ENCODE assay signal across 18 cellular contexts in genomic region chr5:28165116-28165515, GRCh38.
DNase-seq lines count a peak whose midpoint lies in the region; ATAC-seq, FAIRE-seq and TF ChIP-seq lines count a peak whose summit lies in the region.
"Had no signal": no experiment of that assay in that cellular context is flagged by ENCODE, and none has a peak within 500 bp of the region (broad histone marks: within the 10 kb centered on the region; RNA-seq: fewer than 3 reads in every experiment).

No MANE protein-coding gene starts in this region.

- DNase-seq in MCF 10A (ENCODE audit: unreplicated experiment) = peak; percentile 36
- DNase-seq in mammary epithelial cell = no peak
- peak; percentile 28 for DNase-seq in epithelial cell of esophagus (ENCODE audit: low read depth)
- DNase-seq in left lung = no peak
- DNase-seq in urothelium cell line (ENCODE audit: low spot score) = peak; percentile 44
- DNase-seq in NCI-H510A treated with DMSO at 0.1 percent for 48 hours (lab: John Stamatoyannopoulos, UW) = no peak
- DNase-seq in mesenteric fat pad (ENCODE audit: low spot score) = no peak
- DNase-seq: activated CD8-positive, alpha-beta memory T cell treated with anti-CD3 and anti-CD28 coated beads for 24 hours; activated effector memory CD4-positive, alpha-beta T cell treated with anti-CD3 and anti-CD28 coated beads, Interleukin-2, amount 50 U/mL, for 16 hours; body of pancreas; DND-41; NCI-H1417; ovary had no signal

- H4K20me1 ChIP-seq in mammary epithelial cell (ENCODE audit: insufficient read depth, low read length) = no peaks in the 10 kb centered on the region

- no peak for FAIRE-seq in urothelium cell line (lab: Jason Lieb, UNC)
- FAIRE-seq: islet of Langerhans had no signal

- in situ Hi-C loops in mammary epithelial cell (cut with MboI; ENCODE audit: low sequenced_read_pairs in 2 of 2) = no loop called here

- no peak overlapping the region for H3K27ac ChIP-seq in mammary epithelial cell (ENCODE audit: insufficient read depth, low read depth, low read length)
- H3K27ac ChIP-seq in left lung = no peak overlapping the region
- H3K27ac ChIP-seq: 22Rv1, body of pancreas, C4-2B, ovary had no signal

- dilution Hi-C loops in mammary epithelial cell (cut with HindIII; ENCODE audit: low sequenced_read_pairs) = no loop called here

- no peaks in the 10 kb centered on the region for H3K27me3 Mint-ChIP-seq in MCF 10A (ENCODE audit: insufficient read depth, unreplicated experiment)

- TF ChIP-seq CTCF in MCF 10A (IDR thresholded peaks at IDR 0.05; ENCODE audit: unreplicated experiment) (no peak), mammary epithelial cell (conservative IDR thresholded peaks at IDR 0.05 in 1 of 2, IDR thresholded peaks at IDR 0.05 in 1 of 2; ENCODE audit: extremely low read depth in 1 of 2, insufficient read depth in 1 of 2, low read depth in 1 of 2, low read length in 2 of 2) (no peak), epithelial cell of esophagus (IDR thresholded peaks at IDR 0.05; ENCODE audit: insufficient read depth, low read depth, low read length, missing control alignments) (no peak), left lung (IDR thresholded peaks at IDR 0.05) (no peak)

- H3K27ac Mint-ChIP-seq in MCF 10A (ENCODE audit: low read depth, unreplicated experiment) = no peak overlapping the region

- no peak overlapping the region for H3K9ac ChIP-seq in mammary epithelial cell (ENCODE audit: insufficient read depth, low read length)

- CTCF ChIA-PET in MCF 10A (lab: Yijun Ruan, JAX) (interaction anchor here (0.5 kb wide), 1 partner anchor 749 kb away, joined by 3 read pairs; no protein-coding TSS in a partner anchor), mammary epithelial cell (lab: Charles Lee; ENCODE audit: low non-redundant PET) (no interaction called here)

- no peaks in the 10 kb centered on the region for H3K36me3 ChIP-seq in mammary epithelial cell (ENCODE audit: insufficient read depth, low read length)
- H3K36me3 ChIP-seq in left lung = no peaks in the 10 kb centered on the region
- H3K36me3 ChIP-seq: ovary had no signal

- H3K9me3 ChIP-seq in mammary epithelial cell (replicated peaks; ENCODE audit: insufficient read depth, low read length) (peaks cover 12% of the 10 kb centered on the region), left lung (peaks cover 0 to 2% of the 10 kb centered on the region in 2 donors)
- H3K9me3 ChIP-seq: body of pancreas, ovary had no signal

- H3K27me3 ChIP-seq in mammary epithelial cell (ENCODE audit: insufficient read depth, low read length) = no peaks in the 10 kb centered on the region
- no peaks in the 10 kb centered on the region for H3K27me3 ChIP-seq in left lung
- H3K27me3 ChIP-seq: body of pancreas, ovary had no signal

- intact Hi-C loops in MCF 10A (cut with micrococcal nuclease) (no loop called here), mammary epithelial cell (cut with micrococcal nuclease) (no loop called here), left lung (cut with DNase I) (no loop called here)

- H3K4me3 Mint-ChIP-seq in MCF 10A (ENCODE audit: unreplicated experiment) = no peak overlapping the region

- no peak overlapping the region for H2AFZ ChIP-seq in mammary epithelial cell (ENCODE audit: low read depth, low read length)

- BruUV-seq in MCF 10A (replicated peaks; lab: Mats Ljungman, UMichigan) = no TSS peak
- no TSS peak for BruUV-seq in mammary epithelial cell (replicated peaks; lab: Mats Ljungman, UMichigan)

- no peaks in the 10 kb centered on the region for H3K36me3 Mint-ChIP-seq in MCF 10A (ENCODE audit: insufficient read depth, unreplicated experiment)

- ATAC-seq in left lung (peak; percentile 61), GM18505 (IDR thresholded peaks at IDR 0.05; ENCODE audit: unreplicated experiment) (no peak)
- ATAC-seq: body of pancreas, HCT116 had no signal

- no peak for TF ChIP-seq POLR2A in GM18505 (IDR thresholded peaks at IDR 0.05; ENCODE audit: borderline replicate concordance, extremely low read depth, insufficient read depth, insufficient read length)

- no peak overlapping the region for H3K4me2 ChIP-seq in mammary epithelial cell (ENCODE audit: insufficient read depth, low read depth, low read length)

- H3K4me3 ChIP-seq in mammary epithelial cell (replicated peaks in 1 of 3; ENCODE audit: insufficient read depth in 1 of 3, low read depth in 2 of 3, low read length in 3 of 3) (no peak overlapping the region), epithelial cell of esophagus (ENCODE audit: low read length) (no peak overlapping the region), left lung (no peak overlapping the region)
- H3K4me3 ChIP-seq: body of pancreas, ovary had no signal

- H3K4me1 Mint-ChIP-seq in MCF 10A (ENCODE audit: insufficient read depth, unreplicated experiment) = peaks cover 7% of the 10 kb centered on the region

- POLR2A ChIA-PET in MCF 10A (lab: Yijun Ruan, JAX) = interaction anchor here (0.6 kb wide), 1 partner anchor 8 kb away, joined by 3 read pairs; no protein-coding TSS in a partner anchor

- WGBS in mammary epithelial cell (ENCODE audit: low coverage, missing lambda C conversion rate) = 1% methylated on average over 5 of the region's 5 CpGs

- H3K9me3 Mint-ChIP-seq in MCF 10A (ENCODE audit: unreplicated experiment) = no peaks in the 10 kb centered on the region

- no peaks in the 10 kb centered on the region for H3K79me2 ChIP-seq in mammary epithelial cell (ENCODE audit: insufficient read depth, low read length)

- no peaks in the 10 kb centered on the region for H3K4me1 ChIP-seq in mammary epithelial cell (ENCODE audit: insufficient read depth, low read length)
- no peaks in the 10 kb centered on the region for H3K4me1 ChIP-seq in left lung
- H3K4me1 ChIP-seq: body of pancreas had no signal

Comparison
In these comparisons a context has a peak if more than half of its experiments do, and no peak if none do; other contexts are left out.
1. DNase-seq: peak in MCF 10A (single experiment), epithelial cell of esophagus (single experiment) and urothelium cell line (single experiment); none in mammary epithelial cell (single experiment), left lung (0 of 2), NCI-H510A treated with DMSO at 0.1 percent for 48 hours (single experiment) and mesenteric fat pad (single experiment).